ENCODE assay signal across 21 cellular contexts in genomic region chr7:74474271-74474865, GRCh38. TPM values are rescaled to one million over a fixed set of nuclear protein-coding genes. Genes with fewer than 3 reads are reported as not detected.
DNase-seq lines count a peak whose midpoint lies in the region; ATAC-seq, FAIRE-seq and TF ChIP-seq lines count a peak whose summit lies in the region.
"Had no signal": no experiment of that assay in that cellular context is flagged by ENCODE, and none has a peak within 500 bp of the region (broad histone marks: within the 10 kb centered on the region; RNA-seq: fewer than 3 reads in every experiment).

No MANE protein-coding gene starts in this region.

- no peaks in the 10 kb centered on the region for H3K27me3 ChIP-seq in H9 (ENCODE audit: insufficient read depth, low read length)
- H3K27me3 ChIP-seq in K562 (ENCODE audit: control insufficient read depth in 2 of 2, insufficient read depth in 2 of 2, low read length in 2 of 2) = no peaks in the 10 kb centered on the region
- no peaks in the 10 kb centered on the region for H3K27me3 ChIP-seq in psoas muscle (ENCODE audit: insufficient read depth in 3 of 3, low read length in 2 of 3)
- H3K27me3 ChIP-seq in foreskin keratinocyte = no peaks in the 10 kb centered on the region
- H3K27me3 ChIP-seq: colonic mucosa had no signal

- POLR2A ChIA-PET in K562 (lab: Yijun Ruan, JAX) = no interaction called here

- FAIRE-seq in K562 (lab: Jason Lieb, UNC) = no peak

- no peaks in the 10 kb centered on the region for H3K27me3 Mint-ChIP-seq in H9 (ENCODE audit: low read depth)
- H3K27me3 Mint-ChIP-seq: activated CD4-positive, alpha-beta memory T cell treated with anti-CD3 and anti-CD28 coated beads for 36 hours had no signal

- intact Hi-C loops in K562 (cut with micrococcal nuclease) = no loop called here
- intact Hi-C loops in psoas muscle (cut with DNase I) = no loop called here

- DNase-seq in AG10803 (ENCODE audit: low read depth) (peak; percentile 15), H9 (no peak), K562 (ENCODE audit: extremely low read depth in 1 of 4, low spot score in 3 of 4) (no peak), psoas muscle (no peak), foreskin keratinocyte (no peak), KBM-7 (no peak)
- DNase-seq: activated CD4-positive, alpha-beta memory T cell treated with anti-CD3 and anti-CD28 coated beads for 36 hours; activated naive CD4-positive, alpha-beta T cell treated with anti-CD3 and anti-CD28 coated beads, Interleukin-2, amount 10 ng/mL, durations not matched to agents 7 days and 5 days; colonic mucosa; foreskin melanocyte; left cardiac atrium; mucosa of descending colon; NCI-H187 treated with DMSO at 0.1 percent for 48 hours; NCI-H446; NK-92 treated with Interleukin-12 subunit alpha and Interleukin-12 subunit beta, amount 100 ng/mL, for 24 hours; stimulated activated naive CD8-positive, alpha-beta T cell treated with anti-CD3 and anti-CD28 coated beads, Interleukin-15, amount 100 ng/mL, for 72 hours had no signal

- H3K4me1 ChIP-seq in H9 (ENCODE audit: insufficient read depth, low read length) (no peaks in the 10 kb centered on the region; the same call in 1 of the 2 replicates), K562 (replicated peaks in 1 of 2; ENCODE audit: control insufficient read depth in 2 of 2, insufficient read depth in 2 of 2, low read length in 2 of 2) (peaks cover 8 to 18% of the 10 kb centered on the region in 2 experiments; a peak in 4 of 5 replicates), psoas muscle (peaks cover 37% of the 10 kb centered on the region), foreskin keratinocyte (peaks cover 17% of the 10 kb centered on the region)

- BruUV-seq in K562 (replicated peaks; lab: Mats Ljungman, UMichigan) = no TSS peak

- no peak overlapping the region for H3K56ac ChIP-seq in H9 (ENCODE audit: insufficient read length, low read depth, low read length)

- no peaks in the 10 kb centered on the region for H3K23me2 ChIP-seq in H9 (ENCODE audit: insufficient read length, low read depth, low read length, poor library complexity, severe bottlenecking)

- in situ Hi-C loops in K562 (cut with MboI) (no loop called here), KBM-7 (cut with MboI; ENCODE audit: low pct_unique_long_range_greater_than_20kb, low sequenced_read_pairs) (no loop called here)

- no peak overlapping the region for H2AK5ac ChIP-seq in H9 (ENCODE audit: insufficient read length, low read length)

- H3K36me3 Mint-ChIP-seq in H9 (ENCODE audit: insufficient read depth in 1 of 3, low read depth in 3 of 3) = peaks cover 0 to 7% (median 6%) of the 10 kb centered on the region in 3 experiments; a peak in 4 of 7 replicates
- H3K36me3 Mint-ChIP-seq: activated CD4-positive, alpha-beta memory T cell treated with anti-CD3 and anti-CD28 coated beads for 36 hours; activated naive CD4-positive, alpha-beta T cell treated with anti-CD3 and anti-CD28 coated beads, Interleukin-2, amount 10 ng/mL, durations not matched to agents 7 days and 5 days had no signal

- peak overlapping the region in 2 of 3 experiments; percentile 10 to 82; a peak in 1 of 7 replicates for H3K27ac Mint-ChIP-seq in H9
- H3K27ac Mint-ChIP-seq: activated CD4-positive, alpha-beta memory T cell treated with anti-CD3 and anti-CD28 coated beads for 36 hours; activated naive CD4-positive, alpha-beta T cell treated with anti-CD3 and anti-CD28 coated beads, Interleukin-2, amount 10 ng/mL, durations not matched to agents 7 days and 5 days; stimulated activated naive CD8-positive, alpha-beta T cell treated with anti-CD3 and anti-CD28 coated beads, Interleukin-15, amount 100 ng/mL, for 72 hours had no signal

- WGBS in H9 (ENCODE audit: extremely low coverage, insufficient read length, low lambda C conversion rate) = no CpG with 5 or more reads among the region's 4 CpGs
- 67% methylated on average over 4 of the region's 4 CpGs for WGBS in K562 (ENCODE audit: insufficient coverage, low coverage, missing lambda C conversion rate)
- WGBS in psoas muscle, 3 donors = 93 to 97% (median 96%) methylated on average over 4 of the region's 4 CpGs

- no peak for TF ChIP-seq RAD21 in K562 (CRISPR knock-in tag; conservative IDR thresholded peaks at IDR 0.05 in 1 of 2, IDR thresholded peaks at IDR 0.05 in 1 of 2)

- H3K9me3 ChIP-seq in H9 (ENCODE audit: control insufficient read depth, low read depth, low read length) (no peaks in the 10 kb centered on the region), K562 (replicated peaks; ENCODE audit: control insufficient read depth, insufficient read depth, low read depth, low read length) (no peaks in the 10 kb centered on the region), psoas muscle (no peaks in the 10 kb centered on the region)
- H3K9me3 ChIP-seq: colonic mucosa, mucosa of descending colon had no signal

- no peak for TF ChIP-seq POLR2A in K562 (conservative IDR thresholded peaks at IDR 0.05)

- CTCF ChIA-PET in K562 (lab: Yijun Ruan, JAX; ENCODE audit: low intra/inter-chr PET ratio) = no interaction called here

- no peak for ATAC-seq in K562
- ATAC-seq in psoas muscle = no peak
- ATAC-seq in foreskin keratinocyte = no peak
- no peak for ATAC-seq in HG03521 (IDR thresholded peaks at IDR 0.05; ENCODE audit: unreplicated experiment)
- no peak for ATAC-seq in HG03565 (IDR thresholded peaks at IDR 0.05; ENCODE audit: unreplicated experiment)
- ATAC-seq: left cardiac atrium; mucosa of descending colon; Right ventricle myocardium inferior; stimulated activated naive CD8-positive, alpha-beta T cell treated with anti-CD3 and anti-CD28 coated beads, Interleukin-15, amount 100 ng/mL, for 72 hours had no signal

- no peaks in the 10 kb centered on the region for H3K9me1 ChIP-seq in K562 (ENCODE audit: control insufficient read depth, insufficient read depth, low read length)

- no peak overlapping the region for H4K91ac ChIP-seq in H9 (ENCODE audit: insufficient read length, low read depth, low read length)

- no peak overlapping the region for H2BK12ac ChIP-seq in H9 (ENCODE audit: insufficient read length, low read depth, low read length)

- no peak overlapping the region for H2BK5ac ChIP-seq in H9 (ENCODE audit: insufficient read length, low read length)

- no peak for TF ChIP-seq EP300 in K562 (IDR thresholded peaks at IDR 0.05; ENCODE audit: low read length)

- H2BK120ac ChIP-seq in H9 (ENCODE audit: low read depth, low read length, poor library complexity, severe bottlenecking) = no peak overlapping the region

- no peaks in the 10 kb centered on the region for H3K9me3 Mint-ChIP-seq in H9
- H3K9me3 Mint-ChIP-seq: activated CD4-positive, alpha-beta memory T cell treated with anti-CD3 and anti-CD28 coated beads for 36 hours; activated naive CD4-positive, alpha-beta T cell treated with anti-CD3 and anti-CD28 coated beads, Interleukin-2, amount 10 ng/mL, durations not matched to agents 7 days and 5 days; stimulated activated naive CD8-positive, alpha-beta T cell treated with anti-CD3 and anti-CD28 coated beads, Interleukin-15, amount 100 ng/mL, for 72 hours had no signal

- TF ChIP-seq CTCF in AG10803 (conservative IDR thresholded peaks at IDR 0.05; ENCODE audit: low read length) = no peak
- TF ChIP-seq CTCF in H9 (conservative IDR thresholded peaks at IDR 0.05) = no peak
- no peak for TF ChIP-seq CTCF in K562 (IDR thresholded peaks at IDR 0.05 in 2 of 3, conservative IDR thresholded peaks at IDR 0.05 in 1 of 3; ENCODE audit: insufficient read depth in 2 of 3, low read depth in 1 of 3, low read length in 3 of 3)
- no peak for TF ChIP-seq CTCF in psoas muscle (IDR thresholded peaks at IDR 0.05)
- no peak for TF ChIP-seq CTCF in foreskin keratinocyte (conservative IDR thresholded peaks at IDR 0.05)

- H4K5ac ChIP-seq in H9 (ENCODE audit: insufficient read length, low read depth, low read length) = no peak overlapping the region

- H3K36me3 ChIP-seq in K562 (ENCODE audit: control insufficient read depth, insufficient read depth, low read length) (no peaks in the 10 kb centered on the region), psoas muscle (ENCODE audit: insufficient read depth in 1 of 2, low read depth in 1 of 2) (no peaks in the 10 kb centered on the region)
- H3K36me3 ChIP-seq: colonic mucosa had no signal

- no peak overlapping the region for H2BK20ac ChIP-seq in H9 (ENCODE audit: low read depth, low read length, poor library complexity, severe bottlenecking)

- H2BK15ac ChIP-seq in H9 (ENCODE audit: low read depth, low read length) = no peak overlapping the region

- no peaks in the 10 kb centered on the region for H4K20me1 ChIP-seq in H9 (ENCODE audit: control insufficient read depth, insufficient read depth, insufficient read length)
- peaks cover 19% of the 10 kb centered on the region; the same call in 1 of the 2 replicates for H4K20me1 ChIP-seq in K562 (replicated peaks; ENCODE audit: control insufficient read depth, insufficient read depth, low read length)

- no peak overlapping the region for H3K4me3 Mint-ChIP-seq in H9
- H3K4me3 Mint-ChIP-seq: activated CD4-positive, alpha-beta memory T cell treated with anti-CD3 and anti-CD28 coated beads for 36 hours; activated naive CD4-positive, alpha-beta T cell treated with anti-CD3 and anti-CD28 coated beads, Interleukin-2, amount 10 ng/mL, durations not matched to agents 7 days and 5 days; B cell; stimulated activated naive CD8-positive, alpha-beta T cell treated with anti-CD3 and anti-CD28 coated beads, Interleukin-15, amount 100 ng/mL, for 72 hours had no signal

- no peak overlapping the region for H3K27ac ChIP-seq in H9 (ENCODE audit: insufficient read length, low read depth, low read length)
- H3K27ac ChIP-seq in K562 (ENCODE audit: extremely low read depth, low read depth, low read length) = no peak overlapping the region
- peak overlapping the region; percentile 56 for H3K27ac ChIP-seq in psoas muscle
- no peak overlapping the region for H3K27ac ChIP-seq in foreskin keratinocyte
- H3K27ac ChIP-seq: colonic mucosa, VCaP had no signal

- no peak overlapping the region for H3K4ac ChIP-seq in H9 (ENCODE audit: low read depth, low read length)

- H3K79me1 ChIP-seq in H9 (ENCODE audit: insufficient read depth, low read depth, low read length, poor library complexity, severe bottlenecking) = no peaks in the 10 kb centered on the region

- H3K4me2 ChIP-seq in H9 (ENCODE audit: insufficient read depth, insufficient read length, low read length) = no peak overlapping the region
- no peak overlapping the region for H3K4me2 ChIP-seq in K562 (ENCODE audit: insufficient read depth, low read length)

- H3K18ac ChIP-seq in H9 (ENCODE audit: insufficient read length, low read depth, low read length) = no peak overlapping the region

- no peak overlapping the region for H3K23ac ChIP-seq in H9 (ENCODE audit: insufficient read length, low read depth, low read length)

- H3K9ac ChIP-seq in H9 (ENCODE audit: extremely low read depth, insufficient read length, low read length) = no peak overlapping the region
- no peak overlapping the region for H3K9ac ChIP-seq in K562 (ENCODE audit: insufficient read depth in 1 of 2, low read depth in 2 of 2, low read length in 2 of 2)

- no peak overlapping the region for H4K8ac ChIP-seq in H9 (replicated peaks; ENCODE audit: insufficient read length, low read depth, low read length)

- H3K4me1 Mint-ChIP-seq in H9 = peaks cover 16 to 18% of the 10 kb centered on the region in 2 experiments

- H3K79me2 ChIP-seq in H9 (ENCODE audit: insufficient read depth, low read length) = no peaks in the 10 kb centered on the region; the same call in 1 of the 2 replicates
- peaks cover 4% of the 10 kb centered on the region for H3K79me2 ChIP-seq in K562 (ENCODE audit: control insufficient read depth, insufficient read depth, low read length)

- no peak overlapping the region for H3K4me3 ChIP-seq in AG10803 (ENCODE audit: low read length)
- H3K4me3 ChIP-seq in K562 = no peak overlapping the region
- H3K4me3 ChIP-seq in psoas muscle = no peak overlapping the region
- H3K4me3 ChIP-seq: colonic mucosa, mucosa of descending colon had no signal

- H3T11ph ChIP-seq in H9 (ENCODE audit: low read length) = no peak overlapping the region

- H2AFZ ChIP-seq in H9 (ENCODE audit: low read length) (no peak overlapping the region), K562 (ENCODE audit: low read depth, low read length) (no peak overlapping the region)

- no peak overlapping the region for H3K14ac ChIP-seq in H9 (ENCODE audit: insufficient read depth, low read length)

RNA-seq across cellular contexts. Expression of gene GTF2IRD1, which starts 20.7 kb away (rescaled TPM):
- 34.3 and 39.9 TPM in 2 replicates for total RNA-seq in H9 (2021)
- total RNA-seq in K562 (2011; cell fraction: chromatin; rRNA removed; ENCODE audit: low replicate concordance) = 23.2 and 65.0 TPM in 2 replicates
- total RNA-seq in K562 (2011; cell fraction: nucleolus; rRNA removed) = 30.5 and 35.3 TPM in 2 replicates
- 22.2 and 23.5 TPM in 2 replicates for total RNA-seq in K562 (2011; cell fraction: nucleoplasm; rRNA removed)
- 9.2 and 12.4 TPM in 2 replicates for total RNA-seq in K562 (2014; rRNA removed)
- total RNA-seq in K562 (2014; rRNA removed; fragmentation: Illumina TruSeq; extraction: Trizol) = 10.8 and 14.0 TPM in 2 replicates
- total RNA-seq in K562 (2015; rRNA removed; fragmentation: Illumina TruSeq; extraction: Trizol) = 13.4 and 15.1 TPM in 2 replicates
- total RNA-seq in K562 (2021) = 30.2 and 32.1 TPM in 2 replicates
- polyA plus RNA-seq in K562 (2011; rRNA removed) = 12.8 and 17.6 TPM in 2 replicates
- 9.3 and 13.0 TPM in 2 replicates for polyA plus RNA-seq in K562 (2011; cell fraction: cytosol; rRNA removed)
- 15.6 and 24.1 TPM in 2 replicates for polyA plus RNA-seq in K562 (2011; cell fraction: nucleus; rRNA removed)
- 19.1 and 31.6 TPM in 2 replicates for polyA plus RNA-seq in K562 (2012)
- 23.8 and 24.5 TPM in 2 replicates for polyA plus RNA-seq in K562 (2014; fragmentation: Illumina TruSeq; extraction: Trizol)
- 1 to 10 TPM; 9.1 to 10.0 TPM for polyA plus RNA-seq in K562 (2014; fragmentation: Nextera tagmentation; extraction: Ambion mirVana)
- polyA plus RNA-seq in K562 (2014; rRNA removed) = 17.0 and 20.8 TPM in 2 replicates
- polyA minus RNA-seq in K562 (2011; rRNA and poly(A)+ RNA removed) = 9.2 and 9.7 TPM in 2 replicates
- polyA minus RNA-seq in K562 (2011; cell fraction: cytosol; rRNA and poly(A)+ RNA removed) = 21.2 and 21.5 TPM in 2 replicates
- 11.3 and 12.9 TPM in 2 replicates for polyA minus RNA-seq in K562 (2011; cell fraction: nucleus; rRNA and poly(A)+ RNA removed)
- 100 to 1,000 TPM in 1 of 4 donors, 10 to 100 TPM in 3; 40.5 to 149 (median 80.8) TPM for total RNA-seq in psoas muscle
- polyA plus RNA-seq in psoas muscle = 10 to 100 TPM; 43.0 to 79.0 (median 46.9) TPM
- 23.8 and 27.1 TPM in 2 replicates for total RNA-seq in foreskin keratinocyte
- polyA plus RNA-seq in foreskin keratinocyte = 35.4 and 36.7 TPM in 2 replicates
